18 cellular contexts compared by ENCODE assay signal in the genomic region with DNA sequence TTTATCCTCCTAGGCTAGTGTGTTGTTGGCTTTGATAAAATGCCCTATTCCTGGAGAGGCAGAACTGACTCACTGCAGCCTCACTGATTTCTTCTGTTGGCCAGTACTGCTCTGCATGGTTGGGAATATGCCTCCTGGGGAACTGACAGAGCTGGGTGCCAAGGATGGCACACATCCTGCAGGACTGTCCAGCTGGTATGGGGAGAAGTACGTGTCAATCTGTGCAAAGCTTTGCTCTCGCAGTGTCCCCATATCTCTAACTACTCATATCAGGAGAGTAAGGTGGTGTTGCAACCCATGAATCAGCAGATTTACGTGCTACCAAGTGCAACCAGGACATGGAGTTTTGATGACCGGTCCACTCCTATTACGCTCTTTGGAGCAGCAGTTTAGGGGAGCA.
DNase-seq lines count a peak whose midpoint lies in the region; ATAC-seq and TF ChIP-seq lines count a peak whose summit lies in the region.
"Had no signal": no experiment of that assay in that cellular context is flagged by ENCODE, and none has a peak within 500 bp of the region (broad histone marks: within the 10 kb centered on the region; RNA-seq: fewer than 3 reads in every experiment).

No MANE protein-coding gene starts in this region.

- H3K27ac ChIP-seq in epithelial cell of prostate (peak overlapping the region; percentile 44), osteoblast (ENCODE audit: low read depth, low read length) (no peak overlapping the region)
- H3K27ac ChIP-seq: coronary artery had no signal

- H3K4me3 ChIP-seq in NB4 (ENCODE audit: low read depth, low read length) (no peak overlapping the region), osteoblast (ENCODE audit: insufficient read depth, low read length) (no peak overlapping the region)
- H3K4me3 ChIP-seq: coronary artery, heart right ventricle, mucosa of descending colon had no signal

- DNase-seq in Caki2 (ENCODE audit: low read depth) (peak; percentile 6), NB4 (ENCODE audit: low read depth) (peak; percentile 29), epithelial cell of prostate (ENCODE audit: low read depth, low spot score) (no peak), osteoblast (ENCODE audit: insufficient read length, low spot score, missing footprints) (no peak), T-helper 1 cell (no peak), midbrain (lab: John Stamatoyannopoulos, UW) (no peak)
- no peak for DNase-seq in stimulated activated CD8-positive, alpha-beta memory T cell treated with anti-CD3 and anti-CD28 coated beads, Interleukin-4, amount 100 ng/mL, for 48 hours
- DNase-seq: activated CD4-positive, alpha-beta T cell treated with anti-CD3 and anti-CD28 coated beads, Interleukin-2, amount 10 ng/mL, durations not matched to agents 24 days and 14 days; activated naive CD4-positive, alpha-beta T cell treated with Interleukin-2 at 50 U/mL for 16 hours; Caco-2; erythroblast; heart right ventricle; mucosa of descending colon; NCI-H1105 treated with DMSO at 0.1 percent for 48 hours; NCI-H69; retina had no signal

- TF ChIP-seq POLR2A in NB4 (IDR thresholded peaks at IDR 0.05; ENCODE audit: extremely low read depth, insufficient read length): no peak

- H3K4me1 ChIP-seq in osteoblast (ENCODE audit: insufficient read depth, low read length): peaks cover 32% of the 10 kb centered on the region
- H3K4me1 ChIP-seq: Caco-2 had no signal

- in situ Hi-C loops in Caki2 (cut with HindIII; ENCODE audit: low pct_unique_long_range_greater_than_20kb, low sequenced_read_pairs): no loop called here

- no peak for ATAC-seq in GM19397 (IDR thresholded peaks at IDR 0.05; ENCODE audit: unreplicated experiment)
- ATAC-seq: mucosa of descending colon had no signal

- H3K36me3 ChIP-seq in osteoblast (ENCODE audit: insufficient read depth, low read length): no peaks in the 10 kb centered on the region

- no peaks in the 10 kb centered on the region for H3K79me2 ChIP-seq in osteoblast (ENCODE audit: insufficient read depth, low read length)

- no peaks in the 10 kb centered on the region for H4K20me1 ChIP-seq in osteoblast (ENCODE audit: insufficient read depth, low read length)

- no peaks in the 10 kb centered on the region for H3K9me3 ChIP-seq in osteoblast (ENCODE audit: low read depth, low read length)
- H3K9me3 ChIP-seq: Caco-2, mucosa of descending colon had no signal

- no peak overlapping the region for H2AFZ ChIP-seq in osteoblast (ENCODE audit: low read length)

- no peak for TF ChIP-seq CTCF in NB4 (IDR thresholded peaks at IDR 0.05; ENCODE audit: low read depth, low read length)
- no peak for TF ChIP-seq CTCF in osteoblast (IDR thresholded peaks at IDR 0.05; ENCODE audit: extremely low read depth, low read depth, low read length)

- no peaks in the 10 kb centered on the region for H3K27me3 ChIP-seq in osteoblast (ENCODE audit: insufficient read depth, low read length)
- H3K27me3 ChIP-seq: heart right ventricle had no signal

- peak overlapping the region; percentile 6 for H3K4me2 ChIP-seq in osteoblast (ENCODE audit: insufficient read depth, low read length)

Comparison
In these comparisons a context has a peak if more than half of its experiments do, and no peak if none do; other contexts are left out.
1. DNase-seq: peak in Caki2 (single experiment) and NB4 (single experiment); none in epithelial cell of prostate (single experiment), osteoblast (single experiment), T-helper 1 cell (0 of 5), midbrain (single experiment) and stimulated activated CD8-positive, alpha-beta memory T cell treated with anti-CD3 and anti-CD28 coated beads, Interleukin-4, amount 100 ng/mL, for 48 hours (single experiment).